In genomic region chr10:23158370-23158769, GRCh38 we compare ENCODE assay signal across 9 cellular contexts. TPM values are rescaled to one million over a fixed set of nuclear protein-coding genes. Genes with fewer than 3 reads are reported as not detected.
A peak's percentile ranks its signal among the peaks of the same experiment; 100 is the strongest.
DNase-seq lines count a peak whose midpoint lies in the region; ATAC-seq, FAIRE-seq and TF ChIP-seq lines count a peak whose summit lies in the region.
"Had no signal": no experiment of that assay in that cellular context is flagged by ENCODE, and none has a peak within 500 bp of the region (broad histone marks: within the 10 kb centered on the region; RNA-seq: fewer than 3 reads in every experiment).

No MANE protein-coding gene starts in this region.

- intact Hi-C loops in pancreas (cut with DNase I), result loop anchor here in 1 of 3 donors (5.0 kb wide), 1 partner anchor 134 kb away; no protein-coding TSS in a partner anchor

- H3K4me1 ChIP-seq in pancreas, result peaks cover 0 to 12% (median 0%) of the 10 kb centered on the region in 3 donors

- no peak overlapping the region for H3K27ac Mint-ChIP-seq in activated T-cell treated with anti-CD3 and anti-CD28 coated beads, Interleukin-2, amount 50 U/mL, for 72 hours
- H3K27ac Mint-ChIP-seq: T-helper 1 cell treated with Interleukin-12 subunit alpha and Interleukin-12 subunit beta and Interleukin-4 antibody, amounts not matched to agents 30 μg/mL and 1 μg/mL, for 36 hours had no signal

- TF ChIP-seq CTCF in C4-2B (conservative IDR thresholded peaks at IDR 0.05) (peak; percentile 96), pancreas (IDR thresholded peaks at IDR 0.05) (peak; percentile 43 to 73 (median 67))

- H3K4me1 Mint-ChIP-seq in activated T-cell treated with anti-CD3 and anti-CD28 coated beads, Interleukin-2, amount 50 U/mL, for 72 hours (ENCODE audit: low read depth), result peaks cover 13% of the 10 kb centered on the region

- H3K27me3 Mint-ChIP-seq in activated T-cell treated with anti-CD3 and anti-CD28 coated beads, Interleukin-2, amount 50 U/mL, for 72 hours (ENCODE audit: low read depth), result peaks cover 40% of the 10 kb centered on the region

- 0 to 1% methylated on average over 5 of the region's 5 CpGs for WGBS in pancreas, 2 donors

- H3K36me3 Mint-ChIP-seq in activated T-cell treated with anti-CD3 and anti-CD28 coated beads, Interleukin-2, amount 50 U/mL, for 72 hours (ENCODE audit: insufficient read depth in 2 of 2), result no peaks in the 10 kb centered on the region

- H3K4me3 Mint-ChIP-seq in activated T-cell treated with anti-CD3 and anti-CD28 coated beads, Interleukin-2, amount 50 U/mL, for 72 hours, result no peak overlapping the region
- H3K4me3 Mint-ChIP-seq: T-helper 1 cell treated with Interleukin-12 subunit alpha and Interleukin-12 subunit beta and Interleukin-4 antibody, amounts not matched to agents 30 μg/mL and 1 μg/mL, for 36 hours had no signal

- H3K27me3 ChIP-seq in pancreas, result no peaks in the 10 kb centered on the region

- DNase-seq in NCI-H69 (lab: John Stamatoyannopoulos, UW) (peak; percentile 43), globus pallidus (ENCODE audit: low spot score) (peak; percentile 77), pancreas (peak in 3 of 6 donors; percentile 35 to 66 (median 49)), mesenteric fat pad (ENCODE audit: low spot score) (no peak)
- DNase-seq in activated T-cell treated with anti-CD3 and anti-CD28 coated beads, Interleukin-2, amount 50 U/mL, for 72 hours, result peak; percentile 32 to 48

- H3K9me3 Mint-ChIP-seq in activated T-cell treated with anti-CD3 and anti-CD28 coated beads, Interleukin-2, amount 50 U/mL, for 72 hours, result no peaks in the 10 kb centered on the region
- H3K9me3 Mint-ChIP-seq: T-helper 1 cell treated with Interleukin-12 subunit alpha and Interleukin-12 subunit beta and Interleukin-4 antibody, amounts not matched to agents 30 μg/mL and 1 μg/mL, for 36 hours had no signal

- no peak overlapping the region for H3K27ac ChIP-seq in C4-2B
- no peak overlapping the region for H3K27ac ChIP-seq in pancreas

- no peak overlapping the region for H3K4me3 ChIP-seq in pancreas

- ATAC-seq in GM18868 (IDR thresholded peaks at IDR 0.05; ENCODE audit: unreplicated experiment) (peak; percentile 57), HG03432 (IDR thresholded peaks at IDR 0.05; ENCODE audit: unreplicated experiment) (peak; percentile 65), pancreas (peak; percentile 86 to 93 (median 90))
- peak; percentile 62 to 65 for ATAC-seq in activated T-cell treated with anti-CD3 and anti-CD28 coated beads, Interleukin-2, amount 50 U/mL, for 72 hours (replicated peaks in 1 of 2)

- H3K9me3 ChIP-seq in pancreas, result no peaks in the 10 kb centered on the region

- no peak for FAIRE-seq in pancreas (lab: Jason Lieb, UNC)

- H3K36me3 ChIP-seq in pancreas, result no peaks in the 10 kb centered on the region

RNA-seq across cellular contexts. Expression of gene PTF1A, which starts 33.7 kb away (rescaled TPM):
- total RNA-seq in activated T-cell treated with anti-CD3 and anti-CD28 coated beads, Interleukin-2, amount 50 U/mL, for 72 hours, result not detected
- total RNA-seq in pancreas (10 to 100 TPM; 29.4 to 70.8 (median 52.0) TPM), mesenteric fat pad (not detected)
- 10 to 100 TPM; 16.8 to 20.5 TPM for polyA plus RNA-seq in pancreas

Comparison
In these comparisons a context has a peak if more than half of its experiments do, and no peak if none do; other contexts are left out.
1. RNA of gene PTF1A, which starts 33.7 kb away (total RNA-seq): 29.4 to 70.8 TPM in pancreas; not detected in mesenteric fat pad (single experiment) and not detected in activated T-cell treated with anti-CD3 and anti-CD28 coated beads, Interleukin-2, amount 50 U/mL, for 72 hours; every median in the first group is over 10 times any median in the second.
2. Peak in every context shown above with its lines, with median percentiles within 50 percentile points of each other: ATAC-seq.